Comparison of ENCODE assay signal across 8 cellular contexts in the genomic region with DNA sequence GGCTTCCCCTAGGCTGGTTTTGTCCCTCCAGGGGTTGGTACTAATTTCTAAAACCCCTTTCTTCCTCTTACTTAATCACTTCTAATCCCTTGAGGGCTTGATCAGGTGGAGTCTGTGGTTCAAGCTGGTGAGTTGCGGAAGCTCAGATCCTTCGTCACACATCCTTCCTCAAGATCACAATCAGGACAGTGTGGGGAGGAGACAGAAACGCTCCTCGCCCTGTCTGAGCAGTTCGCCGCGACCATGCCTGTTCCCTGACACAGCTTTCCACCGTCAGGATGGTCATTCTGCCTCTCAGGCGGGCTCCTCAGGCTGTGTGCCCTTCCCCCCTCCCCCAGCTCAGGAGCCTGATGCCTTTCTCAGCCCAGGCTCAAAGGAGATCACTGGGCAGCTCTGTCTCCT. TPM values are rescaled to one million over a fixed set of nuclear protein-coding genes. Genes with fewer than 3 reads are reported as not detected.
DNase-seq lines count a peak whose midpoint lies in the region; ATAC-seq and TF ChIP-seq lines count a peak whose summit lies in the region.

No MANE protein-coding gene starts in this region.

- DNase-seq in DND-41 = peak; percentile 79
- peak; percentile 86 for DNase-seq in Jurkat, Clone E6-1 (ENCODE audit: low read depth, low spot score)
- peak; percentile 3 for DNase-seq in activated CD8-positive, alpha-beta memory T cell treated with anti-CD3 and anti-CD28 coated beads, Interleukin-2, amount 50 U/mL, for 1 hour (ENCODE audit: extremely low read depth)
- no peak for DNase-seq in psoas muscle
- DNase-seq in amniotic stem cell (lab: John Stamatoyannopoulos, UW) = no peak
- no peak for DNase-seq in NCI-H510A (lab: John Stamatoyannopoulos, UW)
- DNase-seq in mucosa of gallbladder (ENCODE audit: low spot score) = no peak

- peaks cover 19% of the 10 kb centered on the region for H3K4me1 ChIP-seq in DND-41 (ENCODE audit: insufficient read depth, low read length)
- H3K4me1 ChIP-seq in psoas muscle = no peaks in the 10 kb centered on the region

- 48 to 57% (median 53%) methylated on average over 9 of the region's 9 CpGs for WGBS in psoas muscle, 3 donors

- intact Hi-C loops in psoas muscle (cut with DNase I) = no loop called here

- H2AFZ ChIP-seq in DND-41 (ENCODE audit: low read depth, low read length) = no peak overlapping the region

- H3K4me2 ChIP-seq in DND-41 (ENCODE audit: insufficient read depth, low read length) = peak overlapping the region; percentile 65

- H3K36me3 ChIP-seq in DND-41 (ENCODE audit: insufficient read depth, low read length) (no peaks in the 10 kb centered on the region), psoas muscle (ENCODE audit: insufficient read depth in 1 of 2, low read depth in 1 of 2) (no peaks in the 10 kb centered on the region)

- H3K27me3 ChIP-seq in DND-41 (ENCODE audit: insufficient read depth, low read length, poor library complexity) (no peaks in the 10 kb centered on the region), psoas muscle (ENCODE audit: insufficient read depth in 3 of 3, low read length in 2 of 3) (peaks cover 0 to 7% (median 1%) of the 10 kb centered on the region in 3 donors)

- peaks cover 52% of the 10 kb centered on the region for H4K20me1 ChIP-seq in DND-41 (ENCODE audit: insufficient read depth, low read length)

- H3K9me3 ChIP-seq in DND-41 (ENCODE audit: insufficient read depth, low read length, severe bottlenecking) = no peaks in the 10 kb centered on the region
- no peaks in the 10 kb centered on the region for H3K9me3 ChIP-seq in psoas muscle

- no peak for TF ChIP-seq CTCF in DND-41 (IDR thresholded peaks at IDR 0.05; ENCODE audit: borderline replicate concordance, extremely low read depth, low read length, poor library complexity, severe bottlenecking)
- no peak for TF ChIP-seq CTCF in psoas muscle (IDR thresholded peaks at IDR 0.05)

- no peak overlapping the region for H3K9ac ChIP-seq in DND-41 (ENCODE audit: low read depth, low read length)

- no peak overlapping the region for H3K27ac ChIP-seq in DND-41 (ENCODE audit: low read length)
- no peak overlapping the region for H3K27ac ChIP-seq in psoas muscle

- no peaks in the 10 kb centered on the region for H3K79me2 ChIP-seq in DND-41 (ENCODE audit: insufficient read depth, low read length)

- ATAC-seq in DND-41 (ENCODE audit: insufficient read depth, low read depth) = peak; percentile 100
- peak; percentile 90 for ATAC-seq in GM21381 (IDR thresholded peaks at IDR 0.05; ENCODE audit: unreplicated experiment)
- ATAC-seq in psoas muscle = peak in 3 of 4 donors; percentile 27 to 48 (median 31)

- H3K4me3 ChIP-seq in DND-41 (ENCODE audit: low read depth in 1 of 2, low read length in 2 of 2) (peak overlapping the region in 1 of 2 experiments; percentile 31; a peak in 1 of 4 replicates), psoas muscle (no peak overlapping the region)
- no peak overlapping the region for H3K4me3 ChIP-seq in Jurkat, Clone E6-1 (ENCODE audit: low read length)

RNA-seq across cellular contexts. Expression of gene CPLX2, which starts 24.3 kb away (rescaled TPM):
- not detected for polyA plus RNA-seq in Jurkat, Clone E6-1 (2012; ENCODE audit: insufficient read depth, insufficient read length)
- total RNA-seq in psoas muscle (under 1 TPM in 1 of 4 donors, not detected in 3; 0.08 TPM), mucosa of gallbladder (0.52 TPM)
- polyA plus RNA-seq in psoas muscle = under 1 TPM in 2 of 3 donors, not detected in 1; 0.03 to 0.16 TPM

Comparison
In these comparisons a context has a peak if more than half of its experiments do, and no peak if none do; other contexts are left out.
1. ATAC-seq: peak in every context shown above with its lines; median percentile 100 in DND-41; 90 in GM21381; 31 in psoas muscle.
2. DNase-seq: peak in DND-41 (single experiment), Jurkat, Clone E6-1 (single experiment) and activated CD8-positive, alpha-beta memory T cell treated with anti-CD3 and anti-CD28 coated beads, Interleukin-2, amount 50 U/mL, for 1 hour (single experiment); none in psoas muscle (0 of 2), amniotic stem cell (single experiment), NCI-H510A (single experiment) and mucosa of gallbladder (single experiment).